8 cellular contexts compared by ENCODE assay signal in the genomic region with DNA sequence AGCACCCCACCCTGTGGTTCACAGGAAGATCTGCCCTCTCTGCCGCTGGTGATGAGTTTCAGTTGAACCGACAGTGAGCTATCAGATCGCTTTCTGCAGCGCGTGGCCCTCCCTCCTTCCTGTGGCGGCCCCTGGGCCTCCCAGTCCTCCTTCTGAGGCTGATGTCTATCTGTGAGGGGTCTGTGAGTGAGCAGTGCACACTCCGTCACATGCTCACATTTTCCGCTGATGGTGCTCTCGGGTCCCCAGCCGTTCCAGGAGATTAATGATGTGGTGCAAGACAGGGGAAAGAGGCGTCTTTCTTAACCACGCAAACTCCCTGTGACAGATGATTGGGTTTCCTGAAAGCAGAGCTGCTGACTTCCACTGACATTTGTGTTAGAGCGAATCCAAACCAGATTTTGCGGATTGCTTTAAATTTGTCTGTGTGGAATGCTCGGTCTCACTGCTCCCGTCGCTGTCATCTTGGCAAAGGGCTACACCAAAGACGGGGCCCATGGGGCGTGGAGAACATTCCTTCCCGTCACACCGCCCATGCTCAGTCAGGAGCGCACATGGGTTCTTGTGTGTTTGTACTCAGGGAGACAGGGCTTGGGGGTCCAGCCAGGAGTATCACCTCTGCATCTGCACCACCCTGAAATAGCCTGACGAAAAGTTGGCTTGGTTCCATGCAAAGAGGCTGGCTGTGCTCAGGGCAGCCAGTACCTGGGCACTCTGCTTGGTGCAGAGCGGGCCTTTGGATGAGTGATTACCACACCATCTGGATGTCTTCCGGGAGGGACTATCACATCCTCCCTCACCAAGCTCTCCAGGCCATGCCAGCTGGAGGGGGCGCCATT.
DNase-seq lines count a peak whose midpoint lies in the region; ATAC-seq, FAIRE-seq and TF ChIP-seq lines count a peak whose summit lies in the region.

No MANE protein-coding gene starts in this region.

- dilution Hi-C loops in keratinocyte (cut with MboI; ENCODE audit: extremely low pct_ligation_motif_present, low sequenced_read_pairs): no loop called here

- POLR2A ChIA-PET in A673 (lab: Charles Lee; ENCODE audit: low non-redundant PET): no interaction called here

- peak overlapping the region; percentile 86 for H3K27ac Mint-ChIP-seq in activated T-helper 1 cell treated with anti-CD3 and anti-CD28 coated beads, Interleukin-12 subunit alpha, Interleukin-12 subunit beta, Interleukin-2, Interleukin-4 antibody, amounts not matched to agents 30 ng/mL and 10 ng/mL and 1 ng/mL, durations not matched to agents 14 hours and 24 hours and 36 hours

- H3K4me3 ChIP-seq in A673 (ENCODE audit: low read depth, low read length, poor library complexity, severe bottlenecking) (no peak overlapping the region), keratinocyte (ENCODE audit: control insufficient read depth in 2 of 3, extremely low read depth in 1 of 3, insufficient read depth in 2 of 3, low read depth in 1 of 3, low read length in 3 of 3) (no peak overlapping the region), MG63 (no peak overlapping the region)

- no peak overlapping the region for H3K9ac ChIP-seq in keratinocyte (ENCODE audit: control insufficient read depth, extremely low read depth, insufficient read depth, low read length)

- H3K4me2 ChIP-seq in keratinocyte (ENCODE audit: control insufficient read depth, extremely low read depth, insufficient read depth, low read depth, low read length): peak overlapping the region; percentile 6

- BruUV-seq in A673 (replicated peaks; lab: Mats Ljungman, UMichigan): no TSS peak

- CTCF ChIA-PET in A673 (lab: Charles Lee): no interaction called here

- H3K4me3 Mint-ChIP-seq in activated T-helper 1 cell treated with anti-CD3 and anti-CD28 coated beads, Interleukin-12 subunit alpha, Interleukin-12 subunit beta, Interleukin-2, Interleukin-4 antibody, amounts not matched to agents 30 ng/mL and 10 ng/mL and 1 ng/mL, durations not matched to agents 14 hours and 24 hours and 36 hours: peak overlapping the region; percentile 67

- H3K79me2 ChIP-seq in keratinocyte (ENCODE audit: control insufficient read depth, insufficient read depth, low read length): no peaks in the 10 kb centered on the region

- H3K27me3 ChIP-seq in A673 (replicated peaks; ENCODE audit: insufficient read depth, low read depth, low read length, poor library complexity) (no peaks in the 10 kb centered on the region), keratinocyte (ENCODE audit: control insufficient read depth, extremely low read depth, insufficient read depth, low read length) (peaks cover 19% of the 10 kb centered on the region), MG63 (no peaks in the 10 kb centered on the region)

- peak; percentile 20 for FAIRE-seq in keratinocyte (lab: Jason Lieb, UNC)

- no peaks in the 10 kb centered on the region for H4K20me1 ChIP-seq in keratinocyte (ENCODE audit: control insufficient read depth, extremely low read depth, insufficient read depth, low read length)

- H3K4me1 Mint-ChIP-seq in activated T-helper 1 cell treated with anti-CD3 and anti-CD28 coated beads, Interleukin-12 subunit alpha, Interleukin-12 subunit beta, Interleukin-2, Interleukin-4 antibody, amounts not matched to agents 30 ng/mL and 10 ng/mL and 1 ng/mL, durations not matched to agents 14 hours and 24 hours and 36 hours (ENCODE audit: low read depth): peaks cover 20% of the 10 kb centered on the region

- DNase-seq in A673 (ENCODE audit: low spot score) (peak; percentile 66), keratinocyte (ENCODE audit: low read depth, low spot score) (no peak), NCI-H128 (lab: John Stamatoyannopoulos, UW; ENCODE audit: unreplicated experiment) (no peak), MG63 (no peak)
- DNase-seq in activated T-helper 1 cell treated with anti-CD3 and anti-CD28 coated beads, Interleukin-12 subunit alpha, Interleukin-12 subunit beta, Interleukin-2, Interleukin-4 antibody, amounts not matched to agents 30 ng/mL and 10 ng/mL and 1 ng/mL, durations not matched to agents 14 hours and 24 hours and 36 hours (ENCODE audit: low spot score): peak; percentile 26
- DNase-seq in stimulated activated CD8-positive, alpha-beta memory T cell treated with anti-CD3 and anti-CD28 coated beads, Interleukin-15, amount 100 ng/mL, for 48 hours (ENCODE audit: low read depth in 2 of 2): peak; percentile 56 to 70

- no peak overlapping the region for H2AFZ ChIP-seq in keratinocyte (ENCODE audit: control insufficient read depth, low read length)

- ATAC-seq in GM19043 (IDR thresholded peaks at IDR 0.05; ENCODE audit: low read depth, unreplicated experiment) (peak; percentile 80), HG03520 (IDR thresholded peaks at IDR 0.05; ENCODE audit: unreplicated experiment) (peak; percentile 74)

- H3K27me3 Mint-ChIP-seq in activated T-helper 1 cell treated with anti-CD3 and anti-CD28 coated beads, Interleukin-12 subunit alpha, Interleukin-12 subunit beta, Interleukin-2, Interleukin-4 antibody, amounts not matched to agents 30 ng/mL and 10 ng/mL and 1 ng/mL, durations not matched to agents 14 hours and 24 hours and 36 hours (ENCODE audit: insufficient read depth): peaks cover 6% of the 10 kb centered on the region

- no peaks in the 10 kb centered on the region for H3K9me1 ChIP-seq in keratinocyte (ENCODE audit: control insufficient read depth, extremely low read depth, insufficient read depth, low read length)

- no peak for TF ChIP-seq CTCF in A673 (conservative IDR thresholded peaks at IDR 0.05; ENCODE audit: low read depth, low read length)
- no peak for TF ChIP-seq CTCF in keratinocyte (optimal IDR thresholded peaks at IDR 0.05 in 1 of 3, IDR thresholded peaks at IDR 0.05 in 1 of 3, conservative IDR thresholded peaks at IDR 0.05 in 1 of 3; ENCODE audit: extremely low read depth in 1 of 3, insufficient read depth in 2 of 3, low read length in 3 of 3)

- intact Hi-C loops in A673 (cut with micrococcal nuclease; ENCODE audit: unreplicated experiment): no loop called here
- intact Hi-C loops in activated T-helper 1 cell treated with anti-CD3 and anti-CD28 coated beads, Interleukin-12 subunit alpha, Interleukin-12 subunit beta, Interleukin-2, Interleukin-4 antibody, amounts not matched to agents 30 ng/mL and 10 ng/mL and 1 ng/mL, durations not matched to agents 14 hours and 24 hours and 36 hours (cut with micrococcal nuclease): loop anchor here (1.0 to 5.0 kb wide), 5 partner anchors 48 to 255 kb away; a partner anchor contains a TSS

- H3K9me3 ChIP-seq in A673 (ENCODE audit: low read depth, low read length, poor library complexity, severe bottlenecking) (peaks cover 19% of the 10 kb centered on the region), keratinocyte (ENCODE audit: control insufficient read depth, low read depth, low read length) (peaks cover 8% of the 10 kb centered on the region), MG63 (peaks cover 16% of the 10 kb centered on the region)

- H3K27ac ChIP-seq in A673 (ENCODE audit: low read depth, low read length, poor library complexity, severe bottlenecking) (no peak overlapping the region), keratinocyte (ENCODE audit: control insufficient read depth, insufficient read depth, low read length) (no peak overlapping the region)

- peaks cover 20% of the 10 kb centered on the region for H3K9me3 Mint-ChIP-seq in activated T-helper 1 cell treated with anti-CD3 and anti-CD28 coated beads, Interleukin-12 subunit alpha, Interleukin-12 subunit beta, Interleukin-2, Interleukin-4 antibody, amounts not matched to agents 30 ng/mL and 10 ng/mL and 1 ng/mL, durations not matched to agents 14 hours and 24 hours and 36 hours

- H3K4me1 ChIP-seq in A673 (ENCODE audit: insufficient read depth, low read length, poor library complexity, severe bottlenecking) (peaks cover 7% of the 10 kb centered on the region), keratinocyte (ENCODE audit: control insufficient read depth, extremely low read depth, insufficient read depth, low read length) (no peaks in the 10 kb centered on the region)

- H3K36me3 Mint-ChIP-seq in activated T-helper 1 cell treated with anti-CD3 and anti-CD28 coated beads, Interleukin-12 subunit alpha, Interleukin-12 subunit beta, Interleukin-2, Interleukin-4 antibody, amounts not matched to agents 30 ng/mL and 10 ng/mL and 1 ng/mL, durations not matched to agents 14 hours and 24 hours and 36 hours (ENCODE audit: low read depth): peaks cover 1% of the 10 kb centered on the region

- H3K36me3 ChIP-seq in A673 (ENCODE audit: insufficient read depth, low read length, poor library complexity, severe bottlenecking) (no peaks in the 10 kb centered on the region), keratinocyte (ENCODE audit: control insufficient read depth in 2 of 2, extremely low read depth in 1 of 2, insufficient read depth in 2 of 2, low read length in 2 of 2) (no peaks in the 10 kb centered on the region), MG63 (no peaks in the 10 kb centered on the region)

Comparison
In these comparisons a context has a peak if more than half of its experiments do, and no peak if none do; other contexts are left out.
1. DNase-seq: peak in A673 (single experiment), activated T-helper 1 cell treated with anti-CD3 and anti-CD28 coated beads, Interleukin-12 subunit alpha, Interleukin-12 subunit beta, Interleukin-2, Interleukin-4 antibody, amounts not matched to agents 30 ng/mL and 10 ng/mL and 1 ng/mL, durations not matched to agents 14 hours and 24 hours and 36 hours (single experiment) and stimulated activated CD8-positive, alpha-beta memory T cell treated with anti-CD3 and anti-CD28 coated beads, Interleukin-15, amount 100 ng/mL, for 48 hours (2 of 2); none in keratinocyte (single experiment), NCI-H128 (single experiment) and MG63 (single experiment).